ENCODE assay signal across 1 cellular context in genomic region chr18:77119851-77120491, GRCh38.
TF ChIP-seq lines count a peak whose summit lies in the region.

No MANE protein-coding gene starts in this region.

TF ChIP-seq in IMR-90, 13 proteins besides CTCF, POLR2A, EP300 and RAD21:
- no peak for TF ChIP-seq FOS (IDR thresholded peaks at IDR 0.05; ENCODE audit: low read depth, low read length)
TF ChIP-seq in IMR-90: peak in this region for 0.
